ENCODE assay signal across 22 cellular contexts in genomic region chr16:64098451-64098850, GRCh38.
DNase-seq lines count a peak whose midpoint lies in the region; ATAC-seq, FAIRE-seq and TF ChIP-seq lines count a peak whose summit lies in the region.
"Had no signal": no experiment of that assay in that cellular context is flagged by ENCODE, and none has a peak within 500 bp of the region (broad histone marks: within the 10 kb centered on the region; RNA-seq: fewer than 3 reads in every experiment).

No MANE protein-coding gene starts in this region.

- ATAC-seq in PC-3 = no peak
- ATAC-seq: A549 had no signal

- DNase-seq in EH (ENCODE audit: low read depth) = peak; percentile 4
- peak; percentile 2 for DNase-seq in PC-3
- DNase-seq in epithelial cell of esophagus (ENCODE audit: low read depth) = peak; percentile 5
- DNase-seq in D721Med (ENCODE audit: insufficient read length, low spot score) = no peak
- no peak for DNase-seq in GM12891 (ENCODE audit: insufficient read length, low spot score)
- no peak for DNase-seq in SHP77 treated with DMSO at 0.1 percent for 48 hours (lab: John Stamatoyannopoulos, UW)
- DNase-seq: 8988T; ACHN; AML-193; BE2C; CD4-positive, alpha-beta T cell; CD8-positive, alpha-beta memory T cell; DMS53; DMS79 treated with DMSO at 0.1 percent for 48 hours; GOT3; HFFc6 had no signal

- no peak for FAIRE-seq in D721Med (lab: Jason Lieb, UNC)
- FAIRE-seq in GM12891 (lab: Jason Lieb, UNC) = no peak
- FAIRE-seq: A549, G401.6, GM19239, H54 had no signal

- intact Hi-C loops in PC-3 (cut with micrococcal nuclease) = no loop called here

- no peaks in the 10 kb centered on the region for H4K20me1 ChIP-seq in PC-3 (ENCODE audit: low read length)
- H4K20me1 ChIP-seq: BLaER1 treated with 17β-estradiol and CSF1 and Interleukin-3, amounts not matched to agents 10 nM and 100 nM had no signal

- H3K9me2 ChIP-seq in PC-3 (replicated peaks; ENCODE audit: low read length) = no peaks in the 10 kb centered on the region

- H3K36me3 ChIP-seq in PC-3 (ENCODE audit: low read depth, low read length) = no peaks in the 10 kb centered on the region
- H3K36me3 ChIP-seq: BE2C; BLaER1 treated with 17β-estradiol and CSF1 and Interleukin-3, amounts not matched to agents 10 nM and 100 nM; HAP-1 had no signal

- H2AFZ ChIP-seq in PC-3 (ENCODE audit: low read length) = no peak overlapping the region

- no peak for TF ChIP-seq CTCF in PC-3 (conservative IDR thresholded peaks at IDR 0.05; ENCODE audit: low read depth, low read length)
- TF ChIP-seq CTCF in epithelial cell of esophagus (IDR thresholded peaks at IDR 0.05; ENCODE audit: insufficient read depth, low read depth, low read length, missing control alignments) = no peak
- no peak for TF ChIP-seq CTCF in D721Med (IDR thresholded peaks at IDR 0.05; ENCODE audit: insufficient read depth, missing control alignments)

- no peak overlapping the region for H3K9ac ChIP-seq in PC-3 (ENCODE audit: low read length)
- H3K9ac ChIP-seq: BLaER1 treated with 17β-estradiol and CSF1 and Interleukin-3, amounts not matched to agents 10 nM and 100 nM had no signal

- H3K79me2 ChIP-seq in PC-3 (ENCODE audit: low read length) = no peaks in the 10 kb centered on the region

- POLR2A ChIA-PET in PC-3 (lab: Charles Lee; ENCODE audit: unreplicated experiment) = no interaction called here

- CTCF ChIA-PET in PC-3 (lab: Charles Lee) = no interaction called here

- TF ChIP-seq POLR2A in GM12891 (IDR thresholded peaks at IDR 0.05; ENCODE audit: low read depth, low read length) = no peak

- H3F3A ChIP-seq in PC-3 (ENCODE audit: low read length, unreplicated experiment) = no peaks in the 10 kb centered on the region

- no peaks in the 10 kb centered on the region for H3K4me1 ChIP-seq in PC-3 (ENCODE audit: insufficient read depth, low read length)
- H3K4me1 ChIP-seq: A549, BE2C, HAP-1 had no signal

- no peak overlapping the region for H3K27ac ChIP-seq in PC-3 (ENCODE audit: low read length)
- H3K27ac ChIP-seq: A549; BLaER1 treated with 17β-estradiol and CSF1 and Interleukin-3, amounts not matched to agents 10 nM and 100 nM had no signal

- H3K27me3 ChIP-seq in PC-3 (ENCODE audit: low read length) = no peaks in the 10 kb centered on the region
- H3K27me3 ChIP-seq: BE2C; BLaER1 treated with 17β-estradiol and CSF1 and Interleukin-3, amounts not matched to agents 10 nM and 100 nM had no signal

- H3K9me3 ChIP-seq in PC-3 (ENCODE audit: low read length) = no peaks in the 10 kb centered on the region
- H3K9me3 ChIP-seq: A549; BE2C; BLaER1 treated with 17β-estradiol and CSF1 and Interleukin-3, amounts not matched to agents 10 nM and 100 nM; HAP-1 had no signal

- H3K4me3 ChIP-seq in PC-3 (ENCODE audit: low read length) (no peak overlapping the region), epithelial cell of esophagus (ENCODE audit: low read length) (no peak overlapping the region)
- H3K4me3 ChIP-seq: A549; BLaER1 treated with 17β-estradiol and CSF1 and Interleukin-3, amounts not matched to agents 10 nM and 100 nM; HAP-1 had no signal

- H3K4me2 ChIP-seq in PC-3 (ENCODE audit: low read length) = no peak overlapping the region
- H3K4me2 ChIP-seq: A549; BLaER1 treated with 17β-estradiol and CSF1 and Interleukin-3, amounts not matched to agents 10 nM and 100 nM had no signal

- no TSS peak for BruUV-seq in PC-3 (replicated peaks; lab: Mats Ljungman, UMichigan)

TF ChIP-seq in GM12891, 5 proteins besides CTCF, POLR2A, EP300 and RAD21:
- TF ChIP-seq TAF1 (IDR thresholded peaks at IDR 0.05; ENCODE audit: low read depth, low read length) (no peak), POU2F2 (IDR thresholded peaks at IDR 0.05; ENCODE audit: low read depth, low read length) (no peak)

Comparison
In these comparisons a context has a peak if more than half of its experiments do, and no peak if none do; other contexts are left out.
1. DNase-seq: peak in EH (single experiment), PC-3 (single experiment) and epithelial cell of esophagus (single experiment); none in D721Med (single experiment), GM12891 (single experiment) and SHP77 treated with DMSO at 0.1 percent for 48 hours (single experiment).